ENCODE assay signal across 22 cellular contexts in the genomic region with DNA sequence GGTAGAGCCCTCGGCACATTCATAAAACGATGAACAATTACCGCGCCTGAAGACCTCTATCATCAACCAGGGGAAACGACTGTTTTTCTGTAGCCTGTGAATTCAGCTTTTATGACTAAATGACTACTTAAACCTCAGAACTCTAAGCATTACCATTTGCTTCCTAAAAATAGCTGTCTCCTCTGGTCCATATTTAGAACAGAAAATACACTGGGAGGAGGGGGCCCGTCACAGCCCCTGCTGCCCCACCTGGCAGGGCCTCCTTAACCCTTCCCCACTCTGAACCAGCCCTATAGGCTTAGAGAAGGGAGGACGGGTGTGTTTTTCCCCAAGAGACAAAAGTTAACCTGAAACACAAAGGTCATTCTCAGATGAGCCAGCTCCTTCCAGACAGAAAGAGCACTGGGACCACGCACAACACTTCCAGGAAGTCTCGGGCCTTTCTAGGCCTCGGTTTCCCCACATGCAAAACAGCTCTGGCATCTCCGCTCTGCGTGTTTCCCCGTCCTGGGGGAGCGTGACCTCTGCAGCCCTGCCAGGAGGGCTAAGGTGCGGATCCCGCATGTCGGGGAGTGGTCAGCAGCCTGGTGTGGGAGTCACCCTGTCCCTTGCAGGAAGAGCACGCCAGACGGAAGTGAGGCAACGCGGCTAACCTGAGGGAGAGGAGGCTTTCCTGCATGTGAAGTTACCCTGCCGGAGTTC.
A peak's percentile ranks its signal among the peaks of the same experiment; 100 is the strongest.
DNase-seq lines count a peak whose midpoint lies in the region; ATAC-seq and TF ChIP-seq lines count a peak whose summit lies in the region.
"Had no signal": no experiment of that assay in that cellular context is flagged by ENCODE, and none has a peak within 500 bp of the region (broad histone marks: within the 10 kb centered on the region; RNA-seq: fewer than 3 reads in every experiment).

No MANE protein-coding gene starts in this region.

- H3K4me3 ChIP-seq in neuronal stem cell (ENCODE audit: low read length in 2 of 2) (no peak overlapping the region), upper lobe of right lung (no peak overlapping the region)
- H3K4me3 ChIP-seq: breast epithelium, esophagus squamous epithelium, heart right ventricle, skin epidermis had no signal

- no peak overlapping the region for H2BK120ac ChIP-seq in neuronal stem cell (ENCODE audit: low read depth, low read length)

- no peaks in the 10 kb centered on the region for H3K4me1 Mint-ChIP-seq in activated naive CD4-positive, alpha-beta T cell treated with anti-CD3 and anti-CD28 coated beads, Interleukin-2, amount 10 ng/mL, durations not matched to agents 7 days and 5 days
- H3K4me1 Mint-ChIP-seq in chondrocyte (ENCODE audit: low read depth), result peaks cover 11% of the 10 kb centered on the region
- no peaks in the 10 kb centered on the region for H3K4me1 Mint-ChIP-seq in activated T-helper 2 cell treated with anti-CD3 and anti-CD28 coated beads, Interferon-gamma antibody, Interleukin-2, Interleukin-4, amounts not matched to agents 10 μg/mL and 5 μg/mL and 100 μg/mL, durations not matched to agents 14 hours and 24 hours and 36 hours (ENCODE audit: low read depth)
- H3K4me1 Mint-ChIP-seq: IgD-negative memory B cell had no signal

- peak overlapping the region; percentile 1 for H2AK5ac ChIP-seq in neuronal stem cell (ENCODE audit: low read depth, low read length)

- peak overlapping the region; percentile 34 for H4K91ac ChIP-seq in neuronal stem cell (ENCODE audit: low read depth, low read length, poor library complexity)

- H3K27me3 ChIP-seq in neuronal stem cell (ENCODE audit: control insufficient read depth in 3 of 3, insufficient read depth in 3 of 3, low read depth in 1 of 3, low read length in 3 of 3) (peaks cover 0 to 12% (median 0%) of the 10 kb centered on the region in 3 experiments), upper lobe of right lung (peaks cover 13% of the 10 kb centered on the region)
- H3K27me3 ChIP-seq: breast epithelium had no signal

- no peak overlapping the region for H3K27ac Mint-ChIP-seq in activated naive CD4-positive, alpha-beta T cell treated with anti-CD3 and anti-CD28 coated beads, Interleukin-2, amount 10 ng/mL, durations not matched to agents 7 days and 5 days
- no peak overlapping the region for H3K27ac Mint-ChIP-seq in chondrocyte (ENCODE audit: unreplicated experiment)
- no peak overlapping the region for H3K27ac Mint-ChIP-seq in activated T-helper 2 cell treated with anti-CD3 and anti-CD28 coated beads, Interferon-gamma antibody, Interleukin-2, Interleukin-4, amounts not matched to agents 10 μg/mL and 5 μg/mL and 100 μg/mL, durations not matched to agents 14 hours and 24 hours and 36 hours
- H3K27ac Mint-ChIP-seq: activated naive CD8-positive, alpha-beta T cell; CD8-positive, alpha-beta T cell; IgD-negative memory B cell; T-helper 1 cell treated with Interleukin-12 subunit alpha and Interleukin-12 subunit beta and Interleukin-4 antibody, amounts not matched to agents 30 μg/mL and 1 μg/mL, for 36 hours had no signal

- no peak overlapping the region for H2BK12ac ChIP-seq in neuronal stem cell (ENCODE audit: low read length)

- H3K4ac ChIP-seq in neuronal stem cell (ENCODE audit: low read length), result no peak overlapping the region

- DNase-seq in activated naive CD4-positive, alpha-beta T cell treated with anti-CD3 and anti-CD28 coated beads, Interleukin-2, amount 10 ng/mL, durations not matched to agents 7 days and 5 days, result peak; percentile 13
- DNase-seq in activated naive CD4-positive, alpha-beta T cell (lab: John Stamatoyannopoulos, UW), result no peak
- DNase-seq in chondrocyte (ENCODE audit: low spot score) (peak; percentile 55), neuronal stem cell (ENCODE audit: low spot score) (no peak), upper lobe of right lung (peak; percentile 48)
- no peak for DNase-seq in activated T-helper 2 cell treated with anti-CD3 and anti-CD28 coated beads, Interferon-gamma antibody, Interleukin-2, Interleukin-4, amounts not matched to agents 10 μg/mL and 5 μg/mL and 100 μg/mL, durations not matched to agents 14 hours and 24 hours and 36 hours (ENCODE audit: low spot score)
- DNase-seq in NK-92 treated with Interleukin-12 subunit alpha and Interleukin-12 subunit beta, amount 100 ng/mL, for 24 hours (lab: John Stamatoyannopoulos, UW), result no peak
- DNase-seq: ACHN; activated CD4-positive, CD25-positive, alpha-beta regulatory T cell treated with anti-CD3 and anti-CD28 coated beads, Interleukin-2, amount 50 U/mL, for 72 hours; esophagus squamous epithelium; midbrain; NCI-H1092; occipital lobe; SHP77 treated with DMSO at 0.1 percent for 48 hours had no signal

- H3K79me1 ChIP-seq in neuronal stem cell (ENCODE audit: low read depth, low read length), result no peaks in the 10 kb centered on the region

- peaks cover 5% of the 10 kb centered on the region for H3K9me3 Mint-ChIP-seq in activated naive CD4-positive, alpha-beta T cell treated with anti-CD3 and anti-CD28 coated beads, Interleukin-2, amount 10 ng/mL, durations not matched to agents 7 days and 5 days
- peaks cover 6% of the 10 kb centered on the region for H3K9me3 Mint-ChIP-seq in chondrocyte (ENCODE audit: low read depth)
- peaks cover 16% of the 10 kb centered on the region for H3K9me3 Mint-ChIP-seq in activated T-helper 2 cell treated with anti-CD3 and anti-CD28 coated beads, Interferon-gamma antibody, Interleukin-2, Interleukin-4, amounts not matched to agents 10 μg/mL and 5 μg/mL and 100 μg/mL, durations not matched to agents 14 hours and 24 hours and 36 hours
- H3K9me3 Mint-ChIP-seq: CD8-positive, alpha-beta T cell had no signal

- ATAC-seq in upper lobe of right lung, result no peak
- ATAC-seq in HG03045 (IDR thresholded peaks at IDR 0.05; ENCODE audit: unreplicated experiment), result no peak
- ATAC-seq: CD8-positive, alpha-beta T cell had no signal

- no peak for TF ChIP-seq CTCF in chondrocyte (IDR thresholded peaks at IDR 0.05)
- no peak for TF ChIP-seq CTCF in upper lobe of right lung (IDR thresholded peaks at IDR 0.05)

- intact Hi-C loops in upper lobe of right lung (cut with DNase I), result no loop called here
- intact Hi-C loops in activated T-helper 2 cell treated with anti-CD3 and anti-CD28 coated beads, Interferon-gamma antibody, Interleukin-2, Interleukin-4, amounts not matched to agents 10 μg/mL and 5 μg/mL and 100 μg/mL, durations not matched to agents 14 hours and 24 hours and 36 hours (cut with micrococcal nuclease), result no loop called here

- CTCF ChIA-PET in activated naive CD4-positive, alpha-beta T cell treated with anti-CD3 and anti-CD28 coated beads, Interleukin-2, amount 10 ng/mL, durations not matched to agents 7 days and 5 days (lab: Charles Lee), result no interaction called here

- H3K23ac ChIP-seq in neuronal stem cell (ENCODE audit: low read depth, low read length, poor library complexity), result no peak overlapping the region

- H3K36me3 Mint-ChIP-seq in activated naive CD4-positive, alpha-beta T cell treated with anti-CD3 and anti-CD28 coated beads, Interleukin-2, amount 10 ng/mL, durations not matched to agents 7 days and 5 days, result no peaks in the 10 kb centered on the region
- H3K36me3 Mint-ChIP-seq in chondrocyte (ENCODE audit: low read depth), result no peaks in the 10 kb centered on the region
- H3K36me3 Mint-ChIP-seq in activated T-helper 2 cell treated with anti-CD3 and anti-CD28 coated beads, Interferon-gamma antibody, Interleukin-2, Interleukin-4, amounts not matched to agents 10 μg/mL and 5 μg/mL and 100 μg/mL, durations not matched to agents 14 hours and 24 hours and 36 hours (ENCODE audit: low read depth), result no peaks in the 10 kb centered on the region
- H3K36me3 Mint-ChIP-seq: activated naive CD8-positive, alpha-beta T cell; CD8-positive, alpha-beta T cell; IgD-negative memory B cell had no signal

- no CpG with 5 or more reads among the region's 22 CpGs for WGBS in neuronal stem cell (ENCODE audit: extremely low coverage in 2 of 2, insufficient read length in 2 of 2, insufficient replicate concordance in 1 of 2), 2 donors

- H2BK5ac ChIP-seq in neuronal stem cell (ENCODE audit: low read length), result no peak overlapping the region

- peak overlapping the region; percentile 65 for H3K9ac ChIP-seq in neuronal stem cell (ENCODE audit: low read depth, low read length, poor library complexity)

- H4K8ac ChIP-seq in neuronal stem cell (ENCODE audit: low read depth, low read length), result no peak overlapping the region

- H3K14ac ChIP-seq in neuronal stem cell (ENCODE audit: low read length), result peak overlapping the region; percentile 5

- H2AFZ ChIP-seq in neuronal stem cell (ENCODE audit: low read length), result peak overlapping the region; percentile 43

- H3K36me3 ChIP-seq in neuronal stem cell (replicated peaks in 1 of 2; ENCODE audit: control insufficient read depth in 2 of 2, insufficient read depth in 2 of 2, low read length in 2 of 2) (no peaks in the 10 kb centered on the region), upper lobe of right lung (no peaks in the 10 kb centered on the region)
- H3K36me3 ChIP-seq: breast epithelium, esophagus squamous epithelium, heart right ventricle had no signal

- H3K27ac ChIP-seq in neuronal stem cell (replicated peaks; ENCODE audit: low read length) (no peak overlapping the region), upper lobe of right lung (no peak overlapping the region)
- H3K27ac ChIP-seq: breast epithelium, esophagus squamous epithelium, heart right ventricle, skin epidermis had no signal

- H3K4me2 ChIP-seq in neuronal stem cell (ENCODE audit: insufficient read depth, low read length, poor library complexity, severe bottlenecking), result no peak overlapping the region

- peak overlapping the region; percentile 20 for H3K18ac ChIP-seq in neuronal stem cell (ENCODE audit: low read length)

- H3K4me3 Mint-ChIP-seq in activated naive CD4-positive, alpha-beta T cell treated with anti-CD3 and anti-CD28 coated beads, Interleukin-2, amount 10 ng/mL, durations not matched to agents 7 days and 5 days, result no peak overlapping the region
- H3K4me3 Mint-ChIP-seq in chondrocyte (ENCODE audit: unreplicated experiment), result no peak overlapping the region
- no peak overlapping the region for H3K4me3 Mint-ChIP-seq in activated T-helper 2 cell treated with anti-CD3 and anti-CD28 coated beads, Interferon-gamma antibody, Interleukin-2, Interleukin-4, amounts not matched to agents 10 μg/mL and 5 μg/mL and 100 μg/mL, durations not matched to agents 14 hours and 24 hours and 36 hours (ENCODE audit: low read depth)
- H3K4me3 Mint-ChIP-seq: activated naive CD8-positive, alpha-beta T cell; CD8-positive, alpha-beta T cell; T-helper 1 cell treated with Interleukin-12 subunit alpha and Interleukin-12 subunit beta and Interleukin-4 antibody, amounts not matched to agents 30 μg/mL and 1 μg/mL, for 36 hours had no signal

- H3K4me1 ChIP-seq in neuronal stem cell (ENCODE audit: control insufficient read depth in 2 of 2, insufficient read depth in 1 of 2, low read depth in 1 of 2, low read length in 2 of 2) (peaks cover 0 to 18% of the 10 kb centered on the region in 2 donors), upper lobe of right lung (no peaks in the 10 kb centered on the region)
- H3K4me1 ChIP-seq: breast epithelium had no signal

- H3K9me3 ChIP-seq in neuronal stem cell (replicated peaks in 1 of 2; ENCODE audit: control insufficient read depth in 2 of 2, insufficient read depth in 1 of 2, low read depth in 1 of 2, low read length in 2 of 2) (no peaks in the 10 kb centered on the region), upper lobe of right lung (no peaks in the 10 kb centered on the region)
- H3K9me3 ChIP-seq: breast epithelium, esophagus squamous epithelium, heart right ventricle had no signal

- H2BK15ac ChIP-seq in neuronal stem cell (ENCODE audit: low read length), result no peak overlapping the region

- peaks cover 46% of the 10 kb centered on the region for H3K27me3 Mint-ChIP-seq in activated naive CD4-positive, alpha-beta T cell treated with anti-CD3 and anti-CD28 coated beads, Interleukin-2, amount 10 ng/mL, durations not matched to agents 7 days and 5 days
- peaks cover 18% of the 10 kb centered on the region for H3K27me3 Mint-ChIP-seq in chondrocyte (ENCODE audit: low read depth)
- no peaks in the 10 kb centered on the region for H3K27me3 Mint-ChIP-seq in activated T-helper 2 cell treated with anti-CD3 and anti-CD28 coated beads, Interferon-gamma antibody, Interleukin-2, Interleukin-4, amounts not matched to agents 10 μg/mL and 5 μg/mL and 100 μg/mL, durations not matched to agents 14 hours and 24 hours and 36 hours (ENCODE audit: low read depth)

Comparison
In these comparisons a context has a peak if more than half of its experiments do, and no peak if none do; other contexts are left out.
1. DNase-seq: peak in activated naive CD4-positive, alpha-beta T cell treated with anti-CD3 and anti-CD28 coated beads, Interleukin-2, amount 10 ng/mL, durations not matched to agents 7 days and 5 days (single experiment), chondrocyte (single experiment) and upper lobe of right lung (single experiment); none in activated naive CD4-positive, alpha-beta T cell (0 of 4), neuronal stem cell (single experiment), activated T-helper 2 cell treated with anti-CD3 and anti-CD28 coated beads, Interferon-gamma antibody, Interleukin-2, Interleukin-4, amounts not matched to agents 10 μg/mL and 5 μg/mL and 100 μg/mL, durations not matched to agents 14 hours and 24 hours and 36 hours (single experiment) and NK-92 treated with Interleukin-12 subunit alpha and Interleukin-12 subunit beta, amount 100 ng/mL, for 24 hours (single experiment).